1 cellular context compared by ENCODE assay signal in the genomic region with DNA sequence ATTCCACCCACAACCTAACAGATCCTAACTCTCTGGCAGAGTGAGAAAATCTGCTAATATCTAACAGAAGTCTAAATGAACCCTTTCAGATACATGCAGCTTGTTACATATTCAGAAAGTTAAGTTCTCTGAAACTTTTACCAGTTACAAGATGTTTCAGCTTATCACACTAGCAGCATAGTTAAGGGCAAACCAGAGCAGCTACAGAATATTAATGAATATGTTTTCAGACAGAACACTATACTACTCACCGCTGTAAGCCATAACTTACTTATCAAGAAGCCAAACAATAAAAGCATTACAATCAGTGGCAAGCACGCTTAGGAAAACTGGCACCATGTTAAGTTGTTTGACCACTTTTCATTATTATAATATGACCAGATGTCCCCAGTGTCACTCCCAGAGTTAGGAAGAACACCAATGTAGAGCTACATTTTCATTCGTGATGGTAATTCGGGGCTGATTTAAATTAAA.
TF ChIP-seq lines count a peak whose summit lies in the region.

No MANE protein-coding gene starts in this region.

TF ChIP-seq in GM12878, 131 proteins besides CTCF, POLR2A, EP300 and RAD21:
- TF ChIP-seq, protein P1, sequence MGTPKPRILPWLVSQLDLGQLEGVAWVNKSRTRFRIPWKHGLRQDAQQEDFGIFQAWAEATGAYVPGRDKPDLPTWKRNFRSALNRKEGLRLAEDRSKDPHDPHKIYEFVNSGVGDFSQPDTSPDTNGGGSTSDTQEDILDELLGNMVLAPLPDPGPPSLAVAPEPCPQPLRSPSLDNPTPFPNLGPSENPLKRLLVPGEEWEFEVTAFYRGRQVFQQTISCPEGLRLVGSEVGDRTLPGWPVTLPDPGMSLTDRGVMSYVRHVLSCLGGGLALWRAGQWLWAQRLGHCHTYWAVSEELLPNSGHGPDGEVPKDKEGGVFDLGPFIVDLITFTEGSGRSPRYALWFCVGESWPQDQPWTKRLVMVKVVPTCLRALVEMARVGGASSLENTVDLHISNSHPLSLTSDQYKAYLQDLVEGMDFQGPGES (IDR thresholded peaks at IDR 0.05), result no peak
- TF ChIP-seq POLR2AphosphoS5 (IDR thresholded peaks at IDR 0.05; ENCODE audit: low read length) (no peak), STAT3 (IDR thresholded peaks at IDR 0.05; ENCODE audit: low read depth, low read length) (no peak), ZNF384 (IDR thresholded peaks at IDR 0.05; ENCODE audit: borderline replicate concordance, low read depth, low read length) (no peak), IRF4 (IDR thresholded peaks at IDR 0.05; ENCODE audit: low read depth, low read length) (no peak)
